In genomic region chr9:696332-697090, GRCh38 we compare ENCODE assay signal across 11 cellular contexts.
DNase-seq lines count a peak whose midpoint lies in the region; TF ChIP-seq lines count a peak whose summit lies in the region.
"Had no signal": no experiment of that assay in that cellular context is flagged by ENCODE, and none has a peak within 500 bp of the region (broad histone marks: within the 10 kb centered on the region; RNA-seq: fewer than 3 reads in every experiment).

No MANE protein-coding gene starts in this region.

- POLR2A ChIA-PET in GM10248 (lab: Yijun Ruan, JAX), result no interaction called here

- no peak overlapping the region for H3K4me3 ChIP-seq in retinal pigment epithelial cell (ENCODE audit: low read length)
- H3K4me3 ChIP-seq: Peyer's patch had no signal

- H3K4me3 Mint-ChIP-seq in Calu3 (ENCODE audit: low read depth, unreplicated experiment), result no peak overlapping the region
- H3K4me3 Mint-ChIP-seq: IgD-negative memory B cell had no signal

- intact Hi-C loops in Calu3 (cut with micrococcal nuclease; ENCODE audit: unreplicated experiment) (loop anchor here (5.0 kb wide), 1 partner anchor 66 kb away; no protein-coding TSS in a partner anchor), head of caudate nucleus (cut with DNase I) (no loop called here)

- H3K27me3 Mint-ChIP-seq in Calu3 (ENCODE audit: unreplicated experiment), result no peaks in the 10 kb centered on the region

- H3K4me1 Mint-ChIP-seq in Calu3 (ENCODE audit: low read depth, unreplicated experiment), result peaks cover 36% of the 10 kb centered on the region

- DNase-seq in Calu3 (peak; percentile 27), amniotic stem cell (lab: John Stamatoyannopoulos, UW) (peak; percentile 31), head of caudate nucleus (peak in 22 of 42 donors; percentile 20 to 83 (median 58)), retinal pigment epithelial cell (ENCODE audit: low read depth) (no peak), middle frontal gyrus (ENCODE audit: extremely low spot score, low spot score) (no peak), GM10248 (ENCODE audit: extremely low spot score) (no peak), T-helper 9 cell (no peak), SW480 (ENCODE audit: low spot score) (no peak)
- DNase-seq: DND-41, Peyer's patch had no signal

- CTCF ChIA-PET in Calu3 (lab: Charles Lee) (no interaction called here), GM10248 (lab: Yijun Ruan, JAX) (interaction anchor here (1.0 to 1.6 kb wide), 3 partner anchors 10 to 50 kb away, joined by 3 read pairs; no protein-coding TSS in a partner anchor)

- peaks cover 10% of the 10 kb centered on the region for H3K36me3 Mint-ChIP-seq in Calu3 (ENCODE audit: insufficient read depth, unreplicated experiment)
- H3K36me3 Mint-ChIP-seq: IgD-negative memory B cell had no signal

- TF ChIP-seq CTCF in Calu3 (IDR thresholded peaks at IDR 0.05; ENCODE audit: unreplicated experiment), result no peak
- TF ChIP-seq CTCF in retinal pigment epithelial cell (conservative IDR thresholded peaks at IDR 0.05; ENCODE audit: low read depth, low read length), result peak; percentile 46
- TF ChIP-seq CTCF in GM10248 (IDR thresholded peaks at IDR 0.05; ENCODE audit: control extremely low read depth, extremely low read depth, low read depth, missing control alignments), result no peak

- no TSS peak for BruUV-seq in Calu3 (replicated peaks; lab: Mats Ljungman, UMichigan)

- H3K9me3 Mint-ChIP-seq in Calu3 (ENCODE audit: low read depth, unreplicated experiment), result no peaks in the 10 kb centered on the region
- H3K9me3 Mint-ChIP-seq: IgD-negative memory B cell had no signal

- peak overlapping the region; percentile 69 for H3K27ac Mint-ChIP-seq in Calu3 (ENCODE audit: unreplicated experiment)
- H3K27ac Mint-ChIP-seq: IgD-negative memory B cell had no signal

Comparison
In these comparisons a context has a peak if more than half of its experiments do, and no peak if none do; other contexts are left out.
1. DNase-seq: peak in Calu3 (single experiment), amniotic stem cell (single experiment) and head of caudate nucleus (22 of 42); none in retinal pigment epithelial cell (single experiment), middle frontal gyrus (single experiment), GM10248 (single experiment), T-helper 9 cell (single experiment) and SW480 (single experiment).